ENCODE assay signal across 1 cellular context in the genomic region with DNA sequence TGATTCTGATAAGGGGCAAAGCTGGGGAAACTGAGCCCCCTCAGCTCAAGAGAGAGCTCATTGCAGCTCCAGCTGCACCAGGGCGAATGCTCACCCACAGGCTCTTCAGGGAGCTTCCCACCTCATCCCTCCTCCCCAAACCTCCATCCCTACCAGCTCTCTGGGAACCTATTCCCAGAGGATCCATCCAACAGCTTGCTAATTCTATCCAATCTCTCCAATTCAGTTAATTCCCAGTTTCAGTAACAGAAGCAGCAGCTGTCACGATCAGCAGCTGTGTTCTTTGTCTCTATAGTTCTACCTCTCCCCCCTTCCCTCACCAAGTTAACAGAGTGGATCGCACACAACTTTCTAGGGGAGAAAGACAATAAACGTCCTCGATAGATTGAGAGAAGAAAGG.
TF ChIP-seq lines count a peak whose summit lies in the region.

No MANE protein-coding gene starts in this region.

TF ChIP-seq in GM23338, 12 proteins besides CTCF, POLR2A, EP300 and RAD21 (continued from another document):
- TF ChIP-seq, protein P1, sequence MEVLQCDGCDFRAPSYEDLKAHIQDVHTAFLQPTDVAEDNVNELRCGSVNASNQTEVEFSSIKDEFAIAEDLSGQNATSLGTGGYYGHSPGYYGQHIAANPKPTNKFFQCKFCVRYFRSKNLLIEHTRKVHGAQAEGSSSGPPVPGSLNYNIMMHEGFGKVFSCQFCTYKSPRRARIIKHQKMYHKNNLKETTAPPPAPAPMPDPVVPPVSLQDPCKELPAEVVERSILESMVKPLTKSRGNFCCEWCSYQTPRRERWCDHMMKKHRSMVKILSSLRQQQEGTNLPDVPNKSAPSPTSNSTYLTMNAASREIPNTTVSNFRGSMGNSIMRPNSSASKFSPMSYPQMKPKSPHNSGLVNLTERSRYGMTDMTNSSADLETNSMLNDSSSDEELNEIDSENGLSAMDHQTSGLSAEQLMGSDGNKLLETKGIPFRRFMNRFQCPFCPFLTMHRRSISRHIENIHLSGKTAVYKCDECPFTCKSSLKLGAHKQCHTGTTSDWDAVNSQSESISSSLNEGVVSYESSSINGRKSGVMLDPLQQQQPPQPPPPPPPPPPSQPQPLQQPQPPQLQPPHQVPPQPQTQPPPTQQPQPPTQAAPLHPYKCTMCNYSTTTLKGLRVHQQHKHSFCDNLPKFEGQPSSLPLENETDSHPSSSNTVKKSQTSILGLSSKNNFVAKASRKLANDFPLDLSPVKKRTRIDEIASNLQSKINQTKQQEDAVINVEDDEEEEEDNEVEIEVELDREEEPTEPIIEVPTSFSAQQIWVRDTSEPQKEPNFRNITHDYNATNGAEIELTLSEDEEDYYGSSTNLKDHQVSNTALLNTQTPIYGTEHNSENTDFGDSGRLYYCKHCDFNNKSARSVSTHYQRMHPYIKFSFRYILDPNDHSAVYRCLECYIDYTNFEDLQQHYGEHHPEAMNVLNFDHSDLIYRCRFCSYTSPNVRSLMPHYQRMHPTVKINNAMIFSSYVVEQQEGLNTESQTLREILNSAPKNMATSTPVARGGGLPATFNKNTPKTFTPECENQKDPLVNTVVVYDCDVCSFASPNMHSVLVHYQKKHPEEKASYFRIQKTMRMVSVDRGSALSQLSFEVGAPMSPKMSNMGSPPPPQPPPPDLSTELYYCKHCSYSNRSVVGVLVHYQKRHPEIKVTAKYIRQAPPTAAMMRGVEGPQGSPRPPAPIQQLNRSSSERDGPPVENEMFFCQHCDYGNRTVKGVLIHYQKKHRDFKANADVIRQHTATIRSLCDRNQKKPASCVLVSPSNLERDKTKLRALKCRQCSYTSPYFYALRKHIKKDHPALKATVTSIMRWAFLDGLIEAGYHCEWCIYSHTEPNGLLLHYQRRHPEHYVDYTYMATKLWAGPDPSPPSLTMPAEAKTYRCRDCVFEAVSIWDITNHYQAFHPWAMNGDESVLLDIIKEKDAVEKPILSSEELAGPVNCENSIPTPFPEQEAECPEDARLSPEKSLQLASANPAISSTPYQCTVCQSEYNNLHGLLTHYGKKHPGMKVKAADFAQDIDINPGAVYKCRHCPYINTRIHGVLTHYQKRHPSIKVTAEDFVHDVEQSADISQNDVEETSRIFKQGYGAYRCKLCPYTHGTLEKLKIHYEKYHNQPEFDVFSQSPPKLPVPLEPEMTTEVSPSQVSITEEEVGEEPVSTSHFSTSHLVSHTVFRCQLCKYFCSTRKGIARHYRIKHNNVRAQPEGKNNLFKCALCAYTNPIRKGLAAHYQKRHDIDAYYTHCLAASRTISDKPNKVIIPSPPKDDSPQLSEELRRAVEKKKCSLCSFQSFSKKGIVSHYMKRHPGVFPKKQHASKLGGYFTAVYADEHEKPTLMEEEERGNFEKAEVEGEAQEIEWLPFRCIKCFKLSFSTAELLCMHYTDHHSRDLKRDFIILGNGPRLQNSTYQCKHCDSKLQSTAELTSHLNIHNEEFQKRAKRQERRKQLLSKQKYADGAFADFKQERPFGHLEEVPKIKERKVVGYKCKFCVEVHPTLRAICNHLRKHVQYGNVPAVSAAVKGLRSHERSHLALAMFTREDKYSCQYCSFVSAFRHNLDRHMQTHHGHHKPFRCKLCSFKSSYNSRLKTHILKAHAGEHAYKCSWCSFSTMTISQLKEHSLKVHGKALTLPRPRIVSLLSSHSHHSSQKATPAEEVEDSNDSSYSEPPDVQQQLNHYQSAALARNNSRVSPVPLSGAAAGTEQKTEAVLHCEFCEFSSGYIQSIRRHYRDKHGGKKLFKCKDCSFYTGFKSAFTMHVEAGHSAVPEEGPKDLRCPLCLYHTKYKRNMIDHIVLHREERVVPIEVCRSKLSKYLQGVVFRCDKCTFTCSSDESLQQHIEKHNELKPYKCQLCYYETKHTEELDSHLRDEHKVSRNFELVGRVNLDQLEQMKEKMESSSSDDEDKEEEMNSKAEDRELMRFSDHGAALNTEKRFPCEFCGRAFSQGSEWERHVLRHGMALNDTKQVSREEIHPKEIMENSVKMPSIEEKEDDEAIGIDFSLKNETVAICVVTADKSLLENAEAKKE (CRISPR knock-in tag; IDR thresholded peaks at IDR 0.05): no peak
- no peak for TF ChIP-seq CREB1 (CRISPR knock-in tag; IDR thresholded peaks at IDR 0.05; ENCODE audit: low read depth)
- TF ChIP-seq, protein P2, sequence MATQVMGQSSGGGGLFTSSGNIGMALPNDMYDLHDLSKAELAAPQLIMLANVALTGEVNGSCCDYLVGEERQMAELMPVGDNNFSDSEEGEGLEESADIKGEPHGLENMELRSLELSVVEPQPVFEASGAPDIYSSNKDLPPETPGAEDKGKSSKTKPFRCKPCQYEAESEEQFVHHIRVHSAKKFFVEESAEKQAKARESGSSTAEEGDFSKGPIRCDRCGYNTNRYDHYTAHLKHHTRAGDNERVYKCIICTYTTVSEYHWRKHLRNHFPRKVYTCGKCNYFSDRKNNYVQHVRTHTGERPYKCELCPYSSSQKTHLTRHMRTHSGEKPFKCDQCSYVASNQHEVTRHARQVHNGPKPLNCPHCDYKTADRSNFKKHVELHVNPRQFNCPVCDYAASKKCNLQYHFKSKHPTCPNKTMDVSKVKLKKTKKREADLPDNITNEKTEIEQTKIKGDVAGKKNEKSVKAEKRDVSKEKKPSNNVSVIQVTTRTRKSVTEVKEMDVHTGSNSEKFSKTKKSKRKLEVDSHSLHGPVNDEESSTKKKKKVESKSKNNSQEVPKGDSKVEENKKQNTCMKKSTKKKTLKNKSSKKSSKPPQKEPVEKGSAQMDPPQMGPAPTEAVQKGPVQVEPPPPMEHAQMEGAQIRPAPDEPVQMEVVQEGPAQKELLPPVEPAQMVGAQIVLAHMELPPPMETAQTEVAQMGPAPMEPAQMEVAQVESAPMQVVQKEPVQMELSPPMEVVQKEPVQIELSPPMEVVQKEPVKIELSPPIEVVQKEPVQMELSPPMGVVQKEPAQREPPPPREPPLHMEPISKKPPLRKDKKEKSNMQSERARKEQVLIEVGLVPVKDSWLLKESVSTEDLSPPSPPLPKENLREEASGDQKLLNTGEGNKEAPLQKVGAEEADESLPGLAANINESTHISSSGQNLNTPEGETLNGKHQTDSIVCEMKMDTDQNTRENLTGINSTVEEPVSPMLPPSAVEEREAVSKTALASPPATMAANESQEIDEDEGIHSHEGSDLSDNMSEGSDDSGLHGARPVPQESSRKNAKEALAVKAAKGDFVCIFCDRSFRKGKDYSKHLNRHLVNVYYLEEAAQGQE (IDR thresholded peaks at IDR 0.05; ENCODE audit: unreplicated experiment): no peak
- TF ChIP-seq EZH2phosphoT487 (IDR thresholded peaks at IDR 0.05; ENCODE audit: unreplicated experiment): no peak
- no peak for TF ChIP-seq STAT1 (IDR thresholded peaks at IDR 0.05; ENCODE audit: unreplicated experiment)
- no peak for TF ChIP-seq POLR2AphosphoS5 (IDR thresholded peaks at IDR 0.05; ENCODE audit: low read depth)
